8 cellular contexts compared by ENCODE assay signal in genomic region chr21:35428489-35428888, GRCh38.
DNase-seq lines count a peak whose midpoint lies in the region; ATAC-seq and TF ChIP-seq lines count a peak whose summit lies in the region.

No MANE protein-coding gene starts in this region.

- peaks cover 0 to 21% of the 10 kb centered on the region in 2 donors for H3K27me3 Mint-ChIP-seq in T-cell
- peaks cover 3% of the 10 kb centered on the region for H3K27me3 Mint-ChIP-seq in activated naive CD8-positive, alpha-beta T cell treated with anti-CD3 and anti-CD28 coated beads, Interleukin-2, amount 50 U/mL, for 24 hours

- peaks cover 3 to 8% of the 10 kb centered on the region in 2 donors for H3K9me3 ChIP-seq in lung (ENCODE audit: control insufficient read depth in 2 of 2, insufficient read depth in 1 of 2, low read length in 1 of 2)

- ATAC-seq in T-cell (replicated peaks in 1 of 4) (peak; percentile 97 to 100 (median 98)), lung (ENCODE audit: insufficient read depth, low FRiP score) (peak; percentile 62), GM18498 (IDR thresholded peaks at IDR 0.05; ENCODE audit: unreplicated experiment) (no peak), GM18520 (IDR thresholded peaks at IDR 0.05; ENCODE audit: unreplicated experiment) (no peak)
- ATAC-seq in activated naive CD8-positive, alpha-beta T cell treated with anti-CD3 and anti-CD28 coated beads, Interleukin-2, amount 50 U/mL, for 24 hours: peak; percentile 78
- peak; percentile 32 for ATAC-seq in stimulated activated effector memory CD8-positive, alpha-beta T cell treated with anti-CD3 and anti-CD28 coated beads, Interleukin-12 subunit alpha, Interleukin-12 subunit beta, amount 100 ng/mL, for 72 hours

- no peaks in the 10 kb centered on the region for H3K36me3 ChIP-seq in lung (ENCODE audit: control insufficient read depth in 2 of 2, insufficient read depth in 2 of 2, low read length in 2 of 2)

- H3K4me3 ChIP-seq in lung: no peak overlapping the region

- H3K27me3 ChIP-seq in lung (ENCODE audit: control insufficient read depth, insufficient read depth): no peaks in the 10 kb centered on the region

- peak overlapping the region; percentile 4 to 74 (median 22) for H3K4me3 Mint-ChIP-seq in T-cell
- H3K4me3 Mint-ChIP-seq in activated naive CD8-positive, alpha-beta T cell treated with anti-CD3 and anti-CD28 coated beads, Interleukin-2, amount 50 U/mL, for 24 hours: peak overlapping the region; percentile 41
- peak overlapping the region; percentile 10 for H3K4me3 Mint-ChIP-seq in stimulated activated effector memory CD8-positive, alpha-beta T cell treated with anti-CD3 and anti-CD28 coated beads, Interleukin-12 subunit alpha, Interleukin-12 subunit beta, amount 100 ng/mL, for 72 hours

- TF ChIP-seq CTCF in lung (IDR thresholded peaks at IDR 0.05; ENCODE audit: control extremely low read depth, extremely low read depth): no peak

- H3K9me3 Mint-ChIP-seq in T-cell: peaks cover 4 to 21% (median 12%) of the 10 kb centered on the region in 3 donors
- H3K9me3 Mint-ChIP-seq in activated naive CD8-positive, alpha-beta T cell treated with anti-CD3 and anti-CD28 coated beads, Interleukin-2, amount 50 U/mL, for 24 hours: peaks cover 21% of the 10 kb centered on the region
- H3K9me3 Mint-ChIP-seq in stimulated activated effector memory CD8-positive, alpha-beta T cell treated with anti-CD3 and anti-CD28 coated beads, Interleukin-12 subunit alpha, Interleukin-12 subunit beta, amount 100 ng/mL, for 72 hours: peaks cover 6% of the 10 kb centered on the region

- no peaks in the 10 kb centered on the region for H3K4me1 ChIP-seq in lung (ENCODE audit: control insufficient read depth in 2 of 2, insufficient read depth in 2 of 2, low read length in 2 of 2)

- peak overlapping the region in 1 of 2 donors; percentile 6 for H3K27ac ChIP-seq in lung (ENCODE audit: low read depth in 1 of 2, low read length in 1 of 2)

- H3K36me3 Mint-ChIP-seq in T-cell: peaks cover 11% of the 10 kb centered on the region
- peaks cover under 1% of the 10 kb centered on the region for H3K36me3 Mint-ChIP-seq in activated naive CD8-positive, alpha-beta T cell treated with anti-CD3 and anti-CD28 coated beads, Interleukin-2, amount 50 U/mL, for 24 hours (ENCODE audit: low read depth)
- no peaks in the 10 kb centered on the region for H3K36me3 Mint-ChIP-seq in stimulated activated effector memory CD8-positive, alpha-beta T cell treated with anti-CD3 and anti-CD28 coated beads, Interleukin-12 subunit alpha, Interleukin-12 subunit beta, amount 100 ng/mL, for 72 hours

- DNase-seq in T-cell (peak in 33 of 34 experiments; percentile 6 to 61 (median 43)), lung (ENCODE audit: low spot score) (peak; percentile 34), SHP77 treated with DMSO at 0.1 percent for 48 hours (lab: John Stamatoyannopoulos, UW) (no peak), NCI-H1694 (lab: John Stamatoyannopoulos, UW) (no peak)
- DNase-seq in activated naive CD8-positive, alpha-beta T cell treated with anti-CD3 and anti-CD28 coated beads, Interleukin-2, amount 50 U/mL, for 24 hours: peak; percentile 21
- DNase-seq in stimulated activated effector memory CD8-positive, alpha-beta T cell treated with anti-CD3 and anti-CD28 coated beads, Interleukin-12 subunit alpha, Interleukin-12 subunit beta, amount 100 ng/mL, for 72 hours (ENCODE audit: low spot score in 2 of 2): no peak

- POLR2A ChIA-PET in T-cell (lab: Charles Lee): no interaction called here

- CTCF ChIA-PET in T-cell (lab: Charles Lee): interaction anchor here in 1 of 2 donors (0.5 kb wide), 1 partner anchor 713 kb away, joined by 6 read pairs; no protein-coding TSS in a partner anchor

- 19% methylated on average over 9 of the region's 9 CpGs for WGBS in lung, 2 donors

- peaks cover 24 to 28% (median 25%) of the 10 kb centered on the region in 3 donors for H3K4me1 Mint-ChIP-seq in T-cell
- H3K4me1 Mint-ChIP-seq in activated naive CD8-positive, alpha-beta T cell treated with anti-CD3 and anti-CD28 coated beads, Interleukin-2, amount 50 U/mL, for 24 hours: peaks cover 30% of the 10 kb centered on the region
- H3K4me1 Mint-ChIP-seq in stimulated activated effector memory CD8-positive, alpha-beta T cell treated with anti-CD3 and anti-CD28 coated beads, Interleukin-12 subunit alpha, Interleukin-12 subunit beta, amount 100 ng/mL, for 72 hours: peaks cover 19% of the 10 kb centered on the region

- peak overlapping the region in 1 of 2 donors; percentile 12 for H3K27ac Mint-ChIP-seq in T-cell
- peak overlapping the region; percentile 53 for H3K27ac Mint-ChIP-seq in activated naive CD8-positive, alpha-beta T cell treated with anti-CD3 and anti-CD28 coated beads, Interleukin-2, amount 50 U/mL, for 24 hours
- H3K27ac Mint-ChIP-seq in stimulated activated effector memory CD8-positive, alpha-beta T cell treated with anti-CD3 and anti-CD28 coated beads, Interleukin-12 subunit alpha, Interleukin-12 subunit beta, amount 100 ng/mL, for 72 hours: no peak overlapping the region

Comparison
In these comparisons a context has a peak if more than half of its experiments do, and no peak if none do; other contexts are left out.
1. ATAC-seq: peak in T-cell (4 of 4), activated naive CD8-positive, alpha-beta T cell treated with anti-CD3 and anti-CD28 coated beads, Interleukin-2, amount 50 U/mL, for 24 hours (single experiment), lung (single experiment) and stimulated activated effector memory CD8-positive, alpha-beta T cell treated with anti-CD3 and anti-CD28 coated beads, Interleukin-12 subunit alpha, Interleukin-12 subunit beta, amount 100 ng/mL, for 72 hours (single experiment); none in GM18498 (single experiment) and GM18520 (single experiment).
2. DNase-seq: peak in T-cell (33 of 34), activated naive CD8-positive, alpha-beta T cell treated with anti-CD3 and anti-CD28 coated beads, Interleukin-2, amount 50 U/mL, for 24 hours (single experiment) and lung (single experiment); none in stimulated activated effector memory CD8-positive, alpha-beta T cell treated with anti-CD3 and anti-CD28 coated beads, Interleukin-12 subunit alpha, Interleukin-12 subunit beta, amount 100 ng/mL, for 72 hours (0 of 2), SHP77 treated with DMSO at 0.1 percent for 48 hours (single experiment) and NCI-H1694 (single experiment).
3. Peak in every context shown above with its lines, with median percentiles within 50 percentile points of each other: H3K4me3 Mint-ChIP-seq.